In the genomic region with DNA sequence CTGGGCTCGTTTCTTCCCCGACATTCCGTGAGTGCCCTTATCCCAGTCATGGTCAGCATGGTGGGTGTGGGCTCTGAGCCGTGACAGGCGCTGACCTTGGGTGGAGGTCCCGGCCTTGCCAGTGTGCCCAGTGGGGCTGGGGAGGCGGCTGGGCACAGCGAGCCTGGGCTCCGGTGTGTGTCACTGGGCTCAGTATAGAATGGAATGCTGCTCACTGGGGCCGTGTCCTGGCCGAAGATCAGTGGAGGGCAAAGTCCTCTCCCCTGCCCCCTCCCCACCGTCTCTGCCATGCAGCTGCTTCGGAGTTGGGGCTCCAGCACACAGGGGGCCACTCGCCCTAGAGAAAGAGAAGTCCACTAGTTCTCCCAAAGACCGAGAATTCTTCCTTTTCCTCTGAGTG, we compare ENCODE assay signal across 1 cellular context.
TF ChIP-seq lines count a peak whose summit lies in the region.

No MANE protein-coding gene starts in this region.

TF ChIP-seq in HepG2, 621 proteins besides CTCF, POLR2A, EP300 and RAD21 (continued from another document):
- TF ChIP-seq, protein P1, sequence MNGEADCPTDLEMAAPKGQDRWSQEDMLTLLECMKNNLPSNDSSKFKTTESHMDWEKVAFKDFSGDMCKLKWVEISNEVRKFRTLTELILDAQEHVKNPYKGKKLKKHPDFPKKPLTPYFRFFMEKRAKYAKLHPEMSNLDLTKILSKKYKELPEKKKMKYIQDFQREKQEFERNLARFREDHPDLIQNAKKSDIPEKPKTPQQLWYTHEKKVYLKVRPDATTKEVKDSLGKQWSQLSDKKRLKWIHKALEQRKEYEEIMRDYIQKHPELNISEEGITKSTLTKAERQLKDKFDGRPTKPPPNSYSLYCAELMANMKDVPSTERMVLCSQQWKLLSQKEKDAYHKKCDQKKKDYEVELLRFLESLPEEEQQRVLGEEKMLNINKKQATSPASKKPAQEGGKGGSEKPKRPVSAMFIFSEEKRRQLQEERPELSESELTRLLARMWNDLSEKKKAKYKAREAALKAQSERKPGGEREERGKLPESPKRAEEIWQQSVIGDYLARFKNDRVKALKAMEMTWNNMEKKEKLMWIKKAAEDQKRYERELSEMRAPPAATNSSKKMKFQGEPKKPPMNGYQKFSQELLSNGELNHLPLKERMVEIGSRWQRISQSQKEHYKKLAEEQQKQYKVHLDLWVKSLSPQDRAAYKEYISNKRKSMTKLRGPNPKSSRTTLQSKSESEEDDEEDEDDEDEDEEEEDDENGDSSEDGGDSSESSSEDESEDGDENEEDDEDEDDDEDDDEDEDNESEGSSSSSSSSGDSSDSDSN (CRISPR knock-in tag; IDR thresholded peaks at IDR 0.05): peak; percentile 24; the same call in 1 of the 2 replicates
- TF ChIP-seq NR2F6 (IDR thresholded peaks at IDR 0.05) (no peak), NR2F6 (CRISPR knock-in tag; IDR thresholded peaks at IDR 0.05) (0 out of 2 replicates have a peak, but pooled peaks have one; percentile 11), ZNF878 (CRISPR knock-in tag; IDR thresholded peaks at IDR 0.05) (peak; percentile 44; the same call in 1 of the 2 replicates), HNF4G (IDR thresholded peaks at IDR 0.05; ENCODE audit: borderline replicate concordance, low read depth, low read length) (peak; percentile 86), HNF4G (CRISPR knock-in tag; IDR thresholded peaks at IDR 0.05; ENCODE audit: borderline replicate concordance, low read depth) (peak; percentile 76; the same call in 1 of the 2 replicates)
